27 cellular contexts compared by ENCODE assay signal in genomic region chr3:193930247-193930646, GRCh38.
"Had no signal": no experiment of that assay in that cellular context is flagged by ENCODE, and none has a peak within 500 bp of the region (broad histone marks: within the 10 kb centered on the region; RNA-seq: fewer than 3 reads in every experiment).

No MANE protein-coding gene starts in this region.

- H3K27ac ChIP-seq: ascending aorta, coronary artery, dorsolateral prefrontal cortex, esophagus muscularis mucosa, foreskin keratinocyte, gastrocnemius medialis, heart left ventricle, VCaP had no signal

- H3K4me1 ChIP-seq: ascending aorta, breast epithelium, esophagus muscularis mucosa, gastrocnemius medialis, heart left ventricle had no signal

- H3K4me3 ChIP-seq: ascending aorta, breast epithelium, coronary artery, dorsolateral prefrontal cortex, esophagus muscularis mucosa, gastrocnemius medialis, heart left ventricle had no signal

- H3K27me3 ChIP-seq: ascending aorta, breast epithelium, esophagus muscularis mucosa, foreskin keratinocyte, gastrocnemius medialis had no signal

- DNase-seq: activated CD4-positive, alpha-beta memory T cell treated with anti-CD3 and anti-CD28 coated beads, Interleukin-2, amount 10 ng/mL, durations not matched to agents 7 days and 5 days; activated CD4-positive, alpha-beta T cell treated with anti-CD3 and anti-CD28 coated beads for 1 hour; activated CD4-positive, alpha-beta T cell treated with anti-CD3 and anti-CD28 coated beads for 4 hours; activated CD4-positive, alpha-beta T cell treated with anti-CD3 and anti-CD28 coated beads, Interleukin-2, amount 10 ng/mL, durations not matched to agents 7 days and 5 days; activated CD4-positive, alpha-beta T cell treated with anti-CD3 and anti-CD28 coated beads, Interleukin-2, amount 50 U/mL, for 4 hours; activated CD8-positive, alpha-beta memory T cell treated with anti-CD3 and anti-CD28 coated beads, Interleukin-2, amount 50 U/mL, for 48 hours; activated gamma-delta T cell; activated naive CD4-positive, alpha-beta T cell; activated naive CD4-positive, alpha-beta T cell treated with anti-CD3 and anti-CD28 coated beads, Interleukin-2, amount 10 ng/mL, durations not matched to agents 7 days and 5 days; activated naive CD8-positive, alpha-beta T cell treated with anti-CD3 and anti-CD28 coated beads, Interleukin-2, amount 10 ng/mL, durations not matched to agents 7 days and 5 days; activated T-cell treated with anti-CD3 and anti-CD28 coated beads for 4 hours; activated T-cell treated with anti-CD3 and anti-CD28 coated beads, Interleukin-2, amount 50 U/mL, for 24 hours; activated T-cell treated with anti-CD3 and anti-CD28 coated beads, Interleukin-2, amount 50 U/mL, for 72 hours; dorsolateral prefrontal cortex; effector CD4-positive, alpha-beta T cell; effector memory CD8-positive, alpha-beta T cell; erythroblast; foreskin keratinocyte; gastrocnemius medialis; glutamatergic neuron; heart left ventricle; T-helper 2 cell had no signal

- H3K36me3 ChIP-seq: ascending aorta, breast epithelium, esophagus muscularis mucosa, gastrocnemius medialis, heart left ventricle had no signal
